8 cellular contexts compared by ENCODE assay signal in genomic region chrX:40933132-40934078, GRCh38.
A peak's percentile ranks its signal among the peaks of the same experiment; 100 is the strongest.
DNase-seq lines count a peak whose midpoint lies in the region; ATAC-seq and TF ChIP-seq lines count a peak whose summit lies in the region.

No MANE protein-coding gene starts in this region.

- CTCF ChIA-PET in activated naive CD4-positive, alpha-beta T cell treated with anti-CD3 and anti-CD28 coated beads, Interleukin-2, amount 10 ng/mL, durations not matched to agents 7 days and 5 days (lab: Charles Lee): interaction anchor here (0.6 kb wide), 1 partner anchor 152 kb away, joined by 3 read pairs; the partner anchor contains the start of gene USP9X

- ATAC-seq in HG02870 (IDR thresholded peaks at IDR 0.05; ENCODE audit: unreplicated experiment): no peak

- H3K36me3 Mint-ChIP-seq in activated naive CD4-positive, alpha-beta T cell treated with anti-CD3 and anti-CD28 coated beads, Interleukin-2, amount 10 ng/mL, durations not matched to agents 7 days and 5 days: peaks cover 3% of the 10 kb centered on the region

- peak overlapping the region; percentile 64 for H3K4me3 Mint-ChIP-seq in activated naive CD4-positive, alpha-beta T cell treated with anti-CD3 and anti-CD28 coated beads, Interleukin-2, amount 10 ng/mL, durations not matched to agents 7 days and 5 days

- H3K4me3 ChIP-seq in left ventricle myocardium inferior (peak overlapping the region; percentile 40), skin epidermis (no peak overlapping the region)

- no peak for TF ChIP-seq CTCF in left ventricle myocardium inferior (IDR thresholded peaks at IDR 0.05; ENCODE audit: borderline replicate concordance)

- intact Hi-C loops in left ventricle myocardium inferior (cut with micrococcal nuclease): no loop called here

- no peaks in the 10 kb centered on the region for H3K36me3 ChIP-seq in left ventricle myocardium inferior

- H3K27me3 Mint-ChIP-seq in activated naive CD4-positive, alpha-beta T cell treated with anti-CD3 and anti-CD28 coated beads, Interleukin-2, amount 10 ng/mL, durations not matched to agents 7 days and 5 days: no peaks in the 10 kb centered on the region

- peaks cover 12% of the 10 kb centered on the region for H3K4me1 ChIP-seq in left ventricle myocardium inferior

- DNase-seq in ELR (ENCODE audit: low read depth) (peak; percentile 49), NCI-H2227 (lab: John Stamatoyannopoulos, UW; ENCODE audit: unreplicated experiment) (peak; percentile 5), left ventricle myocardium inferior (no peak), T-helper 9 cell (no peak), putamen (ENCODE audit: low spot score) (no peak)
- DNase-seq in activated naive CD4-positive, alpha-beta T cell treated with anti-CD3 and anti-CD28 coated beads, Interleukin-2, amount 10 ng/mL, durations not matched to agents 7 days and 5 days: peak; percentile 27

- no peaks in the 10 kb centered on the region for H3K27me3 ChIP-seq in left ventricle myocardium inferior (ENCODE audit: low read depth)

- H3K4me1 Mint-ChIP-seq in activated naive CD4-positive, alpha-beta T cell treated with anti-CD3 and anti-CD28 coated beads, Interleukin-2, amount 10 ng/mL, durations not matched to agents 7 days and 5 days: peaks cover 27% of the 10 kb centered on the region

- H3K9me3 Mint-ChIP-seq in activated naive CD4-positive, alpha-beta T cell treated with anti-CD3 and anti-CD28 coated beads, Interleukin-2, amount 10 ng/mL, durations not matched to agents 7 days and 5 days: peaks cover 2% of the 10 kb centered on the region

- peak overlapping the region; percentile 94 for H3K27ac Mint-ChIP-seq in activated naive CD4-positive, alpha-beta T cell treated with anti-CD3 and anti-CD28 coated beads, Interleukin-2, amount 10 ng/mL, durations not matched to agents 7 days and 5 days

- no peaks in the 10 kb centered on the region for H3K9me3 ChIP-seq in left ventricle myocardium inferior (replicated peaks)

- H3K27ac ChIP-seq in left ventricle myocardium inferior (replicated peaks): peak overlapping the region; percentile 68
- H3K27ac ChIP-seq in skin epidermis: peak overlapping the region in 19 of 21 experiments; percentile 29 to 79 (median 58)

Comparison
In these comparisons a context has a peak if more than half of its experiments do, and no peak if none do; other contexts are left out.
1. DNase-seq: peak in ELR (single experiment), NCI-H2227 (single experiment) and activated naive CD4-positive, alpha-beta T cell treated with anti-CD3 and anti-CD28 coated beads, Interleukin-2, amount 10 ng/mL, durations not matched to agents 7 days and 5 days (single experiment); none in left ventricle myocardium inferior (single experiment), T-helper 9 cell (single experiment) and putamen (single experiment).